ENCODE assay signal across 6 cellular contexts in genomic region chr4:79034544-79034943, GRCh38.
"Had no signal": no experiment of that assay in that cellular context is flagged by ENCODE, and none has a peak within 500 bp of the region (broad histone marks: within the 10 kb centered on the region; RNA-seq: fewer than 3 reads in every experiment).

No MANE protein-coding gene starts in this region.

- DNase-seq: KBM-7, KG1 had no signal

- H3K9ac ChIP-seq: KMS-11 had no signal

- FAIRE-seq: HepG2, HTR-8/SVneo had no signal

- H3K4me2 ChIP-seq: KMS-11 had no signal

- H3K27ac ChIP-seq: HL-60, KMS-11 had no signal

- ATAC-seq: HepG2 had no signal
